Comparison of ENCODE assay signal across 8 cellular contexts in genomic region chr7:66237876-66238617, GRCh38. TPM values are rescaled to one million over a fixed set of nuclear protein-coding genes. Genes with fewer than 3 reads are reported as not detected.
DNase-seq lines count a peak whose midpoint lies in the region; ATAC-seq, FAIRE-seq and TF ChIP-seq lines count a peak whose summit lies in the region.
"Not testable (repeated sequence)": the region's sequence is repeated elsewhere in the genome, so short reads cannot be mapped to it uniquely, and the experiment has no call there.

No MANE protein-coding gene starts in this region.

- ATAC-seq in GM18511 (IDR thresholded peaks at IDR 0.05; ENCODE audit: unreplicated experiment) (peak; percentile 81), GM21619 (IDR thresholded peaks at IDR 0.05; ENCODE audit: unreplicated experiment) (peak; percentile 81), HG03095 (IDR thresholded peaks at IDR 0.05; ENCODE audit: unreplicated experiment) (peak; percentile 69), left lobe of liver (peak; percentile 76)

- H3K9me3 ChIP-seq in uterus: not testable (repeated sequence)

- TF ChIP-seq POLR2A in uterus (IDR thresholded peaks at IDR 0.05): not testable (repeated sequence)

- intact Hi-C loops in uterus (cut with DNase I; ENCODE audit: low total_unique reads): not testable (repeated sequence)

- H3K36me3 ChIP-seq in uterus: not testable (repeated sequence)

- not testable (repeated sequence) for H3K4me3 Mint-ChIP-seq in osteocyte (ENCODE audit: unreplicated experiment)

- H3K27ac Mint-ChIP-seq in osteocyte (ENCODE audit: unreplicated experiment): peak overlapping the region; percentile 5

- H3K27me3 ChIP-seq in uterus: not testable (repeated sequence)

- H3K4me3 ChIP-seq in uterus: not testable (repeated sequence)

- H3K27ac ChIP-seq in epithelial cell of prostate: peak overlapping the region; percentile 18
- peak overlapping the region; percentile 66 to 83 for H3K27ac ChIP-seq in uterus

- peak; percentile 95 for FAIRE-seq in RCC 7860 (lab: Jason Lieb, UNC)

- H3K9me3 Mint-ChIP-seq in osteocyte (ENCODE audit: unreplicated experiment): not testable (repeated sequence)

- peak; percentile 75 for DNase-seq in RCC 7860 (ENCODE audit: low spot score)
- DNase-seq in epithelial cell of prostate (ENCODE audit: low read depth, low spot score); left lobe of liver (ENCODE audit: low spot score); osteocyte (ENCODE audit: extremely low spot score, unreplicated experiment); uterus: not testable (repeated sequence)

- not testable (repeated sequence) for TF ChIP-seq CTCF in osteocyte (IDR thresholded peaks at IDR 0.05); uterus (IDR thresholded peaks at IDR 0.05)

- not testable (repeated sequence) for H3K4me1 Mint-ChIP-seq in osteocyte (ENCODE audit: unreplicated experiment)

- not testable (repeated sequence) for H3K36me3 Mint-ChIP-seq in osteocyte (ENCODE audit: unreplicated experiment)

- not testable (repeated sequence) for H3K27me3 Mint-ChIP-seq in osteocyte (ENCODE audit: unreplicated experiment)

- H3K4me1 ChIP-seq in uterus: not testable (repeated sequence)

RNA-seq across cellular contexts. Expression of gene TPST1, which starts 32.9 kb away (rescaled TPM):
- total RNA-seq in left lobe of liver (14.5 TPM), osteocyte (24.2 and 26.8 TPM in 2 replicates), uterus (10 to 100 TPM; 21.0 to 97.0 (median 34.8) TPM)
